ENCODE assay signal across 1 cellular context in the genomic region with DNA sequence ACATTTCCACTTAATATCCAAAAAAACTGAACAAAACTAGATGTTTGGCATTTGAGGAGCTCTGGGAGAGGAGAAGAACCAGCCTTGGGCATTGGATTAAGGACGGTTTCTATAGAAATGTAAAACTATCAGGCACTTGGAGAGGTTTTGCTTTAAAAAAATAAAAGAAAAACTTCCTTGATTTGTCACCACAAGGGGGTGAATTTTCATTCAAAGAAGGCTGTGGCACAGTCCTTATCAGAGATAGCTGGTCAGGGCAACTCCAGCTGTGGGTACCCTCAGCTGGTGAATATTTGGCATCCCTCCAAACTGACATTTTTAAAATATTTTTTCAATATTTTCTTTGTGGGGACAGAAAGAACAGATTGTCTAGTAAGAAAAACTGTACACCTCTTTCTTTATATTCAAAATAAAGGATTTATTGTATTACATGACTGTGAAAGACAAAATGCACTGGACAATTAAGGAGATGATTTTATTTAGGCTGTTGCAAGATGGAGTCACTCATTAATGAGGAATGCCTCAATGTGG.
TF ChIP-seq lines count a peak whose summit lies in the region.

No MANE protein-coding gene starts in this region.

TF ChIP-seq in GM23338, 12 proteins besides CTCF, POLR2A, EP300 and RAD21 (continued from another document):
- TF ChIP-seq, protein P1, sequence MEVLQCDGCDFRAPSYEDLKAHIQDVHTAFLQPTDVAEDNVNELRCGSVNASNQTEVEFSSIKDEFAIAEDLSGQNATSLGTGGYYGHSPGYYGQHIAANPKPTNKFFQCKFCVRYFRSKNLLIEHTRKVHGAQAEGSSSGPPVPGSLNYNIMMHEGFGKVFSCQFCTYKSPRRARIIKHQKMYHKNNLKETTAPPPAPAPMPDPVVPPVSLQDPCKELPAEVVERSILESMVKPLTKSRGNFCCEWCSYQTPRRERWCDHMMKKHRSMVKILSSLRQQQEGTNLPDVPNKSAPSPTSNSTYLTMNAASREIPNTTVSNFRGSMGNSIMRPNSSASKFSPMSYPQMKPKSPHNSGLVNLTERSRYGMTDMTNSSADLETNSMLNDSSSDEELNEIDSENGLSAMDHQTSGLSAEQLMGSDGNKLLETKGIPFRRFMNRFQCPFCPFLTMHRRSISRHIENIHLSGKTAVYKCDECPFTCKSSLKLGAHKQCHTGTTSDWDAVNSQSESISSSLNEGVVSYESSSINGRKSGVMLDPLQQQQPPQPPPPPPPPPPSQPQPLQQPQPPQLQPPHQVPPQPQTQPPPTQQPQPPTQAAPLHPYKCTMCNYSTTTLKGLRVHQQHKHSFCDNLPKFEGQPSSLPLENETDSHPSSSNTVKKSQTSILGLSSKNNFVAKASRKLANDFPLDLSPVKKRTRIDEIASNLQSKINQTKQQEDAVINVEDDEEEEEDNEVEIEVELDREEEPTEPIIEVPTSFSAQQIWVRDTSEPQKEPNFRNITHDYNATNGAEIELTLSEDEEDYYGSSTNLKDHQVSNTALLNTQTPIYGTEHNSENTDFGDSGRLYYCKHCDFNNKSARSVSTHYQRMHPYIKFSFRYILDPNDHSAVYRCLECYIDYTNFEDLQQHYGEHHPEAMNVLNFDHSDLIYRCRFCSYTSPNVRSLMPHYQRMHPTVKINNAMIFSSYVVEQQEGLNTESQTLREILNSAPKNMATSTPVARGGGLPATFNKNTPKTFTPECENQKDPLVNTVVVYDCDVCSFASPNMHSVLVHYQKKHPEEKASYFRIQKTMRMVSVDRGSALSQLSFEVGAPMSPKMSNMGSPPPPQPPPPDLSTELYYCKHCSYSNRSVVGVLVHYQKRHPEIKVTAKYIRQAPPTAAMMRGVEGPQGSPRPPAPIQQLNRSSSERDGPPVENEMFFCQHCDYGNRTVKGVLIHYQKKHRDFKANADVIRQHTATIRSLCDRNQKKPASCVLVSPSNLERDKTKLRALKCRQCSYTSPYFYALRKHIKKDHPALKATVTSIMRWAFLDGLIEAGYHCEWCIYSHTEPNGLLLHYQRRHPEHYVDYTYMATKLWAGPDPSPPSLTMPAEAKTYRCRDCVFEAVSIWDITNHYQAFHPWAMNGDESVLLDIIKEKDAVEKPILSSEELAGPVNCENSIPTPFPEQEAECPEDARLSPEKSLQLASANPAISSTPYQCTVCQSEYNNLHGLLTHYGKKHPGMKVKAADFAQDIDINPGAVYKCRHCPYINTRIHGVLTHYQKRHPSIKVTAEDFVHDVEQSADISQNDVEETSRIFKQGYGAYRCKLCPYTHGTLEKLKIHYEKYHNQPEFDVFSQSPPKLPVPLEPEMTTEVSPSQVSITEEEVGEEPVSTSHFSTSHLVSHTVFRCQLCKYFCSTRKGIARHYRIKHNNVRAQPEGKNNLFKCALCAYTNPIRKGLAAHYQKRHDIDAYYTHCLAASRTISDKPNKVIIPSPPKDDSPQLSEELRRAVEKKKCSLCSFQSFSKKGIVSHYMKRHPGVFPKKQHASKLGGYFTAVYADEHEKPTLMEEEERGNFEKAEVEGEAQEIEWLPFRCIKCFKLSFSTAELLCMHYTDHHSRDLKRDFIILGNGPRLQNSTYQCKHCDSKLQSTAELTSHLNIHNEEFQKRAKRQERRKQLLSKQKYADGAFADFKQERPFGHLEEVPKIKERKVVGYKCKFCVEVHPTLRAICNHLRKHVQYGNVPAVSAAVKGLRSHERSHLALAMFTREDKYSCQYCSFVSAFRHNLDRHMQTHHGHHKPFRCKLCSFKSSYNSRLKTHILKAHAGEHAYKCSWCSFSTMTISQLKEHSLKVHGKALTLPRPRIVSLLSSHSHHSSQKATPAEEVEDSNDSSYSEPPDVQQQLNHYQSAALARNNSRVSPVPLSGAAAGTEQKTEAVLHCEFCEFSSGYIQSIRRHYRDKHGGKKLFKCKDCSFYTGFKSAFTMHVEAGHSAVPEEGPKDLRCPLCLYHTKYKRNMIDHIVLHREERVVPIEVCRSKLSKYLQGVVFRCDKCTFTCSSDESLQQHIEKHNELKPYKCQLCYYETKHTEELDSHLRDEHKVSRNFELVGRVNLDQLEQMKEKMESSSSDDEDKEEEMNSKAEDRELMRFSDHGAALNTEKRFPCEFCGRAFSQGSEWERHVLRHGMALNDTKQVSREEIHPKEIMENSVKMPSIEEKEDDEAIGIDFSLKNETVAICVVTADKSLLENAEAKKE (CRISPR knock-in tag; IDR thresholded peaks at IDR 0.05), result no peak
- TF ChIP-seq ZNF114 (CRISPR knock-in tag; IDR thresholded peaks at IDR 0.05), result no peak
- TF ChIP-seq NANOG (IDR thresholded peaks at IDR 0.05; ENCODE audit: borderline replicate concordance), result no peak
